In the genomic region with DNA sequence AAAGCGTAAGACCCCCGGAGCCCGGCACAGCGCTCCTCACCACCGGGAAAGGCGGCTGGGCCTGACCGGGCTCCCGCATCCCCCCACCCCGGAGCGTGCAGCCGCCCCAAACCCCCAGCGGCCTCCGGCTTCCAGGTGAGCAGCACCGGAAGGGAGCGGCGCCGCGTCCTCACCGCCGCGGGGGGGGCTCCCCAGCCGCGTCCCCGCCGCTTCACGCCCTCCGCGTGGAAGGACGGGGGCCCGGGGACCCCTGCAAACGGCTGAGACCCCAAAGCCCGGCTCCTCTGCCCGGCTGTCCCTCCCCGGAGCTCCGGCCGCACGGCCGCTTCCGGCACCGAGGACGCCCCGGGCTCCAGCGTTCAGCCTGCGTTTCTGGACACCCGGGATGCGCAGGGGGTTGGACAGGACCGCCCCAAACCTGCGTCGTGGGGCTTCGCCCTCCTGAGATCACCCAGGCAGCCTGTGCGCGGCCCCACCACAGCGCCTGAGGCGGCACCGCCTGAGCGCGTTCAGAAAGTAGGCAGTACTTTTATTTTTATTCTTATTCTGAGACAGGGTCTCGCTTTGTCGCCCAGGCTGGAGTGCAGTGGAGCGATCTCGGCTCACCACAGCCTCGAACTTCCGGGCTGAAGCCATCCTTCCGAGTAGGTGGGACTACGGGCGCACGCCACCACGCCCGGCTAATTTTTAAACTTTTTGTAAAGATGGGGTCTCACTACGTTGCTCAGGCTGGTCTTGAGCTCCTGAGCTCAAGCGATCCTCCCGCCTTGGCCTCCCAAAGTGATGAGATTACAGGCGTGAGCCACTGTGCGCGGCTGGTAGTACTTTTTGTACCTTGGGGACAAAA, we compare ENCODE assay signal across 1 cellular context.
TF ChIP-seq lines count a peak whose summit lies in the region.

No MANE protein-coding gene starts in this region.

TF ChIP-seq in HepG2, 621 proteins besides CTCF, POLR2A, EP300 and RAD21 (continued from another document and continues in another):
- TF ChIP-seq, protein P1, sequence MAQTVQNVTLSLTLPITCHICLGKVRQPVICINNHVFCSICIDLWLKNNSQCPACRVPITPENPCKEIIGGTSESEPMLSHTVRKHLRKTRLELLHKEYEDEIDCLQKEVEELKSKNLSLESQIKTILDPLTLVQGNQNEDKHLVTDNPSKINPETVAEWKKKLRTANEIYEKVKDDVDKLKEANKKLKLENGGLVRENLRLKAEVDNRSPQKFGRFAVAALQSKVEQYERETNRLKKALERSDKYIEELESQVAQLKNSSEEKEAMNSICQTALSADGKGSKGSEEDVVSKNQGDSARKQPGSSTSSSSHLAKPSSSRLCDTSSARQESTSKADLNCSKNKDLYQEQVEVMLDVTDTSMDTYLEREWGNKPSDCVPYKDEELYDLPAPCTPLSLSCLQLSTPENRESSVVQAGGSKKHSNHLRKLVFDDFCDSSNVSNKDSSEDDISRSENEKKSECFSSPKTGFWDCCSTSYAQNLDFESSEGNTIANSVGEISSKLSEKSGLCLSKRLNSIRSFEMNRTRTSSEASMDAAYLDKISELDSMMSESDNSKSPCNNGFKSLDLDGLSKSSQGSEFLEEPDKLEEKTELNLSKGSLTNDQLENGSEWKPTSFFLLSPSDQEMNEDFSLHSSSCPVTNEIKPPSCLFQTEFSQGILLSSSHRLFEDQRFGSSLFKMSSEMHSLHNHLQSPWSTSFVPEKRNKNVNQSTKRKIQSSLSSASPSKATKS (CRISPR knock-in tag; IDR thresholded peaks at IDR 0.05) = no peak
- TF ChIP-seq, protein P2, sequence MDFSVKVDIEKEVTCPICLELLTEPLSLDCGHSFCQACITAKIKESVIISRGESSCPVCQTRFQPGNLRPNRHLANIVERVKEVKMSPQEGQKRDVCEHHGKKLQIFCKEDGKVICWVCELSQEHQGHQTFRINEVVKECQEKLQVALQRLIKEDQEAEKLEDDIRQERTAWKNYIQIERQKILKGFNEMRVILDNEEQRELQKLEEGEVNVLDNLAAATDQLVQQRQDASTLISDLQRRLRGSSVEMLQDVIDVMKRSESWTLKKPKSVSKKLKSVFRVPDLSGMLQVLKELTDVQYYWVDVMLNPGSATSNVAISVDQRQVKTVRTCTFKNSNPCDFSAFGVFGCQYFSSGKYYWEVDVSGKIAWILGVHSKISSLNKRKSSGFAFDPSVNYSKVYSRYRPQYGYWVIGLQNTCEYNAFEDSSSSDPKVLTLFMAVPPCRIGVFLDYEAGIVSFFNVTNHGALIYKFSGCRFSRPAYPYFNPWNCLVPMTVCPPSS (IDR thresholded peaks at IDR 0.05) = no peak
- TF ChIP-seq, protein P3, sequence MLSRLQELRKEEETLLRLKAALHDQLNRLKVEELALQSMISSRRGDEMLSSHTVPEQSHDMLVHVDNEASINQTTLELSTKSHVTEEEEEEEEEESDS (CRISPR knock-in tag; IDR thresholded peaks at IDR 0.05; ENCODE audit: borderline replicate concordance) = no peak
- TF ChIP-seq CHD4 (IDR thresholded peaks at IDR 0.05; ENCODE audit: borderline replicate concordance, low read length) (no peak), NR2F2 (IDR thresholded peaks at IDR 0.05; ENCODE audit: borderline replicate concordance, low read depth) (no peak), ZSCAN20 (CRISPR knock-in tag; IDR thresholded peaks at IDR 0.05; ENCODE audit: borderline replicate concordance) (no peak), SRF (IDR thresholded peaks at IDR 0.05; ENCODE audit: low read depth, low read length) (no peak), SP1 (IDR thresholded peaks at IDR 0.05) (no peak), SP1 (CRISPR knock-in tag; IDR thresholded peaks at IDR 0.05) (no peak), KDM3A (CRISPR knock-in tag; IDR thresholded peaks at IDR 0.05; ENCODE audit: low read depth) (no peak), ZNF562 (CRISPR knock-in tag; IDR thresholded peaks at IDR 0.05; ENCODE audit: borderline replicate concordance) (no peak), ZMYM3 (CRISPR knock-in tag; IDR thresholded peaks at IDR 0.05) (peak; percentile 56; the same call in 1 of the 2 replicates), ZC3H13 (CRISPR knock-in tag; IDR thresholded peaks at IDR 0.05) (no peak), TAF15 (IDR thresholded peaks at IDR 0.05; ENCODE audit: low read depth, low read length, poor library complexity, severe bottlenecking) (no peak), ZNF672 (CRISPR knock-in tag; IDR thresholded peaks at IDR 0.05) (no peak), SOX5 (CRISPR knock-in tag; IDR thresholded peaks at IDR 0.05; ENCODE audit: borderline replicate concordance) (no peak), KLF15 (CRISPR knock-in tag; IDR thresholded peaks at IDR 0.05; ENCODE audit: borderline replicate concordance) (no peak), ZNF552 (CRISPR knock-in tag; IDR thresholded peaks at IDR 0.05; ENCODE audit: borderline replicate concordance) (no peak), ZNF30 (CRISPR knock-in tag; IDR thresholded peaks at IDR 0.05) (peak; percentile 68; the same call in 1 of the 2 replicates), NR2F1 (CRISPR knock-in tag; IDR thresholded peaks at IDR 0.05) (no peak), ZNF737 (CRISPR knock-in tag; IDR thresholded peaks at IDR 0.05; ENCODE audit: borderline replicate concordance) (no peak), ZNF121 (CRISPR knock-in tag; IDR thresholded peaks at IDR 0.05) (peak; percentile 97), ZNF530 (CRISPR knock-in tag; IDR thresholded peaks at IDR 0.05; ENCODE audit: low read depth) (no peak), ZBTB20 (CRISPR knock-in tag; IDR thresholded peaks at IDR 0.05; ENCODE audit: borderline replicate concordance, low read depth) (no peak), ZBTB7B (CRISPR knock-in tag; IDR thresholded peaks at IDR 0.05) (no peak), ZNF772 (CRISPR knock-in tag; IDR thresholded peaks at IDR 0.05) (no peak), PHF8 (CRISPR knock-in tag; IDR thresholded peaks at IDR 0.05) (peak; percentile 85), SMAD1 (CRISPR knock-in tag; IDR thresholded peaks at IDR 0.05; ENCODE audit: borderline replicate concordance, low read depth) (no peak), GZF1 (CRISPR knock-in tag; IDR thresholded peaks at IDR 0.05) (no peak), TSC22D2 (CRISPR knock-in tag; IDR thresholded peaks at IDR 0.05; ENCODE audit: borderline replicate concordance) (no peak), ZNF292 (CRISPR knock-in tag; IDR thresholded peaks at IDR 0.05; ENCODE audit: borderline replicate concordance, low read depth) (0 out of 2 replicates have a peak, but pooled peaks have one; percentile 23), TBL1XR1 (IDR thresholded peaks at IDR 0.05; ENCODE audit: borderline replicate concordance, low read length, partially characterized antibody) (no peak)
- TF ChIP-seq, protein P4, sequence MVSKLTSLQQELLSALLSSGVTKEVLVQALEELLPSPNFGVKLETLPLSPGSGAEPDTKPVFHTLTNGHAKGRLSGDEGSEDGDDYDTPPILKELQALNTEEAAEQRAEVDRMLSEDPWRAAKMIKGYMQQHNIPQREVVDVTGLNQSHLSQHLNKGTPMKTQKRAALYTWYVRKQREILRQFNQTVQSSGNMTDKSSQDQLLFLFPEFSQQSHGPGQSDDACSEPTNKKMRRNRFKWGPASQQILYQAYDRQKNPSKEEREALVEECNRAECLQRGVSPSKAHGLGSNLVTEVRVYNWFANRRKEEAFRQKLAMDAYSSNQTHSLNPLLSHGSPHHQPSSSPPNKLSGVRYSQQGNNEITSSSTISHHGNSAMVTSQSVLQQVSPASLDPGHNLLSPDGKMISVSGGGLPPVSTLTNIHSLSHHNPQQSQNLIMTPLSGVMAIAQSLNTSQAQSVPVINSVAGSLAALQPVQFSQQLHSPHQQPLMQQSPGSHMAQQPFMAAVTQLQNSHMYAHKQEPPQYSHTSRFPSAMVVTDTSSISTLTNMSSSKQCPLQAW (CRISPR knock-in tag; IDR thresholded peaks at IDR 0.05) = no peak
- TF ChIP-seq, protein P5, sequence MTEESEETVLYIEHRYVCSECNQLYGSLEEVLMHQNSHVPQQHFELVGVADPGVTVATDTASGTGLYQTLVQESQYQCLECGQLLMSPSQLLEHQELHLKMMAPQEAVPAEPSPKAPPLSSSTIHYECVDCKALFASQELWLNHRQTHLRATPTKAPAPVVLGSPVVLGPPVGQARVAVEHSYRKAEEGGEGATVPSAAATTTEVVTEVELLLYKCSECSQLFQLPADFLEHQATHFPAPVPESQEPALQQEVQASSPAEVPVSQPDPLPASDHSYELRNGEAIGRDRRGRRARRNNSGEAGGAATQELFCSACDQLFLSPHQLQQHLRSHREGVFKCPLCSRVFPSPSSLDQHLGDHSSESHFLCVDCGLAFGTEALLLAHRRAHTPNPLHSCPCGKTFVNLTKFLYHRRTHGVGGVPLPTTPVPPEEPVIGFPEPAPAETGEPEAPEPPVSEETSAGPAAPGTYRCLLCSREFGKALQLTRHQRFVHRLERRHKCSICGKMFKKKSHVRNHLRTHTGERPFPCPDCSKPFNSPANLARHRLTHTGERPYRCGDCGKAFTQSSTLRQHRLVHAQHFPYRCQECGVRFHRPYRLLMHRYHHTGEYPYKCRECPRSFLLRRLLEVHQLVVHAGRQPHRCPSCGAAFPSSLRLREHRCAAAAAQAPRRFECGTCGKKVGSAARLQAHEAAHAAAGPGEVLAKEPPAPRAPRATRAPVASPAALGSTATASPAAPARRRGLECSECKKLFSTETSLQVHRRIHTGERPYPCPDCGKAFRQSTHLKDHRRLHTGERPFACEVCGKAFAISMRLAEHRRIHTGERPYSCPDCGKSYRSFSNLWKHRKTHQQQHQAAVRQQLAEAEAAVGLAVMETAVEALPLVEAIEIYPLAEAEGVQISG (CRISPR knock-in tag; IDR thresholded peaks at IDR 0.05) = peak; percentile 22; the same call in 1 of the 2 replicates
- TF ChIP-seq, protein P6, sequence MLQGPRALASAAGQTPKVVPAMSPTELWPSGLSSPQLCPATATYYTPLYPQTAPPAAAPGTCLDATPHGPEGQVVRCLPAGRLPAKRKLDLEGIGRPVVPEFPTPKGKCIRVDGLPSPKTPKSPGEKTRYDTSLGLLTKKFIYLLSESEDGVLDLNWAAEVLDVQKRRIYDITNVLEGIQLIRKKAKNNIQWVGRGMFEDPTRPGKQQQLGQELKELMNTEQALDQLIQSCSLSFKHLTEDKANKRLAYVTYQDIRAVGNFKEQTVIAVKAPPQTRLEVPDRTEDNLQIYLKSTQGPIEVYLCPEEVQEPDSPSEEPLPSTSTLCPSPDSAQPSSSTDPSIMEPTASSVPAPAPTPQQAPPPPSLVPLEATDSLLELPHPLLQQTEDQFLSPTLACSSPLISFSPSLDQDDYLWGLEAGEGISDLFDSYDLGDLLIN (CRISPR knock-in tag; IDR thresholded peaks at IDR 0.05; ENCODE audit: borderline replicate concordance) = no peak
- TF ChIP-seq, protein P7, sequence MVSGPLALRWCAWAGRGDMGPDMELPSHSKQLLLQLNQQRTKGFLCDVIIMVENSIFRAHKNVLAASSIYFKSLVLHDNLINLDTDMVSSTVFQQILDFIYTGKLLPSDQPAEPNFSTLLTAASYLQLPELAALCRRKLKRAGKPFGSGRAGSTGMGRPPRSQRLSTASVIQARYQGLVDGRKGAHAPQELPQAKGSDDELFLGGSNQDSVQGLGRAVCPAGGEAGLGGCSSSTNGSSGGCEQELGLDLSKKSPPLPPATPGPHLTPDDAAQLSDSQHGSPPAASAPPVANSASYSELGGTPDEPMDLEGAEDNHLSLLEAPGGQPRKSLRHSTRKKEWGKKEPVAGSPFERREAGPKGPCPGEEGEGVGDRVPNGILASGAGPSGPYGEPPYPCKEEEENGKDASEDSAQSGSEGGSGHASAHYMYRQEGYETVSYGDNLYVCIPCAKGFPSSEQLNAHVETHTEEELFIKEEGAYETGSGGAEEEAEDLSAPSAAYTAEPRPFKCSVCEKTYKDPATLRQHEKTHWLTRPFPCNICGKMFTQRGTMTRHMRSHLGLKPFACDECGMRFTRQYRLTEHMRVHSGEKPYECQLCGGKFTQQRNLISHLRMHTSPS (CRISPR knock-in tag; IDR thresholded peaks at IDR 0.05; ENCODE audit: low read depth) = no peak
- TF ChIP-seq, protein P8, sequence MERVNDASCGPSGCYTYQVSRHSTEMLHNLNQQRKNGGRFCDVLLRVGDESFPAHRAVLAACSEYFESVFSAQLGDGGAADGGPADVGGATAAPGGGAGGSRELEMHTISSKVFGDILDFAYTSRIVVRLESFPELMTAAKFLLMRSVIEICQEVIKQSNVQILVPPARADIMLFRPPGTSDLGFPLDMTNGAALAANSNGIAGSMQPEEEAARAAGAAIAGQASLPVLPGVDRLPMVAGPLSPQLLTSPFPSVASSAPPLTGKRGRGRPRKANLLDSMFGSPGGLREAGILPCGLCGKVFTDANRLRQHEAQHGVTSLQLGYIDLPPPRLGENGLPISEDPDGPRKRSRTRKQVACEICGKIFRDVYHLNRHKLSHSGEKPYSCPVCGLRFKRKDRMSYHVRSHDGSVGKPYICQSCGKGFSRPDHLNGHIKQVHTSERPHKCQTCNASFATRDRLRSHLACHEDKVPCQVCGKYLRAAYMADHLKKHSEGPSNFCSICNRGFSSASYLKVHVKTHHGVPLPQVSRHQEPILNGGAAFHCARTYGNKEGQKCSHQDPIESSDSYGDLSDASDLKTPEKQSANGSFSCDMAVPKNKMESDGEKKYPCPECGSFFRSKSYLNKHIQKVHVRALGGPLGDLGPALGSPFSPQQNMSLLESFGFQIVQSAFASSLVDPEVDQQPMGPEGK (CRISPR knock-in tag; IDR thresholded peaks at IDR 0.05) = peak; percentile 68
- TF ChIP-seq, protein P9, sequence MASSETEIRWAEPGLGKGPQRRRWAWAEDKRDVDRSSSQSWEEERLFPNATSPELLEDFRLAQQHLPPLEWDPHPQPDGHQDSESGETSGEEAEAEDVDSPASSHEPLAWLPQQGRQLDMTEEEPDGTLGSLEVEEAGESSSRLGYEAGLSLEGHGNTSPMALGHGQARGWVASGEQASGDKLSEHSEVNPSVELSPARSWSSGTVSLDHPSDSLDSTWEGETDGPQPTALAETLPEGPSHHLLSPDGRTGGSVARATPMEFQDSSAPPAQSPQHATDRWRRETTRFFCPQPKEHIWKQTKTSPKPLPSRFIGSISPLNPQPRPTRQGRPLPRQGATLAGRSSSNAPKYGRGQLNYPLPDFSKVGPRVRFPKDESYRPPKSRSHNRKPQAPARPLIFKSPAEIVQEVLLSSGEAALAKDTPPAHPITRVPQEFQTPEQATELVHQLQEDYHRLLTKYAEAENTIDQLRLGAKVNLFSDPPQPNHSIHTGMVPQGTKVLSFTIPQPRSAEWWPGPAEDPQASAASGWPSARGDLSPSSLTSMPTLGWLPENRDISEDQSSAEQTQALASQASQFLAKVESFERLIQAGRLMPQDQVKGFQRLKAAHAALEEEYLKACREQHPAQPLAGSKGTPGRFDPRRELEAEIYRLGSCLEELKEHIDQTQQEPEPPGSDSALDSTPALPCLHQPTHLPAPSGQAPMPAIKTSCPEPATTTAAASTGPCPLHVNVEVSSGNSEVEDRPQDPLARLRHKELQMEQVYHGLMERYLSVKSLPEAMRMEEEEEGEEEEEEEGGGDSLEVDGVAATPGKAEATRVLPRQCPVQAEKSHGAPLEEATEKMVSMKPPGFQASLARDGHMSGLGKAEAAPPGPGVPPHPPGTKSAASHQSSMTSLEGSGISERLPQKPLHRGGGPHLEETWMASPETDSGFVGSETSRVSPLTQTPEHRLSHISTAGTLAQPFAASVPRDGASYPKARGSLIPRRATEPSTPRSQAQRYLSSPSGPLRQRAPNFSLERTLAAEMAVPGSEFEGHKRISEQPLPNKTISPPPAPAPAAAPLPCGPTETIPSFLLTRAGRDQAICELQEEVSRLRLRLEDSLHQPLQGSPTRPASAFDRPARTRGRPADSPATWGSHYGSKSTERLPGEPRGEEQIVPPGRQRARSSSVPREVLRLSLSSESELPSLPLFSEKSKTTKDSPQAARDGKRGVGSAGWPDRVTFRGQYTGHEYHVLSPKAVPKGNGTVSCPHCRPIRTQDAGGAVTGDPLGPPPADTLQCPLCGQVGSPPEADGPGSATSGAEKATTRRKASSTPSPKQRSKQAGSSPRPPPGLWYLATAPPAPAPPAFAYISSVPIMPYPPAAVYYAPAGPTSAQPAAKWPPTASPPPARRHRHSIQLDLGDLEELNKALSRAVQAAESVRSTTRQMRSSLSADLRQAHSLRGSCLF (CRISPR knock-in tag; IDR thresholded peaks at IDR 0.05; ENCODE audit: borderline replicate concordance) = no peak
